9 cellular contexts compared by ENCODE assay signal in genomic region chrX:34365482-34365881, GRCh38.
DNase-seq lines count a peak whose midpoint lies in the region; ATAC-seq and TF ChIP-seq lines count a peak whose summit lies in the region.
"Had no signal": no experiment of that assay in that cellular context is flagged by ENCODE, and none has a peak within 500 bp of the region (broad histone marks: within the 10 kb centered on the region; RNA-seq: fewer than 3 reads in every experiment).

No MANE protein-coding gene starts in this region.

- H3K36me3 ChIP-seq in psoas muscle (ENCODE audit: insufficient read depth in 1 of 2, low read depth in 1 of 2), result no peaks in the 10 kb centered on the region
- H3K36me3 ChIP-seq: SJCRH30 had no signal

- H3K27ac ChIP-seq in psoas muscle, result no peak overlapping the region
- H3K27ac ChIP-seq: SJCRH30 had no signal

- peak in 2 of 3 experiments; percentile 4 to 63 for DNase-seq in NCI-H1417 (lab: John Stamatoyannopoulos, UW)
- no peak for DNase-seq in NCI-H1417 treated with DMSO at 0.1 percent for 48 hours (lab: John Stamatoyannopoulos, UW)
- DNase-seq in NCI-H748 treated with DMSO at 0.1 percent for 48 hours (lab: John Stamatoyannopoulos, UW), result peak; percentile 3
- DNase-seq in epithelial cell of proximal tubule (ENCODE audit: low read depth), result no peak
- no peak for DNase-seq in psoas muscle
- DNase-seq in middle frontal gyrus (ENCODE audit: extremely low spot score, low spot score), result no peak

- no peaks in the 10 kb centered on the region for H3K27me3 ChIP-seq in psoas muscle (ENCODE audit: insufficient read depth in 3 of 3, low read length in 2 of 3)
- H3K27me3 ChIP-seq: SJCRH30 had no signal

- H3K4me1 ChIP-seq in psoas muscle, result no peaks in the 10 kb centered on the region
- H3K4me1 ChIP-seq: SJCRH30 had no signal

- WGBS in psoas muscle, 3 donors, result 25 to 47% (median 46%) methylated on average over 5 of the region's 5 CpGs

- intact Hi-C loops in psoas muscle (cut with DNase I), result no loop called here

- TF ChIP-seq CTCF in epithelial cell of proximal tubule (conservative IDR thresholded peaks at IDR 0.05; ENCODE audit: low read depth, low read length) (peak; percentile 56), psoas muscle (IDR thresholded peaks at IDR 0.05) (peak; percentile 10)

- H3K9me3 ChIP-seq in psoas muscle, result no peaks in the 10 kb centered on the region
- H3K9me3 ChIP-seq: SJCRH30 had no signal

- ATAC-seq in psoas muscle, result no peak
- no peak for ATAC-seq in HG02623 (IDR thresholded peaks at IDR 0.05; ENCODE audit: unreplicated experiment)
- ATAC-seq in GM21423 (IDR thresholded peaks at IDR 0.05; ENCODE audit: unreplicated experiment), result no peak

- H3K4me3 ChIP-seq in epithelial cell of proximal tubule (ENCODE audit: low read depth, low read length) (no peak overlapping the region), psoas muscle (no peak overlapping the region)
- H3K4me3 ChIP-seq: SJCRH30 had no signal

Comparison
In these comparisons a context has a peak if more than half of its experiments do, and no peak if none do; other contexts are left out.
1. DNase-seq: peak in NCI-H1417 (2 of 3) and NCI-H748 treated with DMSO at 0.1 percent for 48 hours (single experiment); none in NCI-H1417 treated with DMSO at 0.1 percent for 48 hours (single experiment), epithelial cell of proximal tubule (single experiment), psoas muscle (0 of 2) and middle frontal gyrus (single experiment).